1 cellular context compared by ENCODE assay signal in the genomic region with DNA sequence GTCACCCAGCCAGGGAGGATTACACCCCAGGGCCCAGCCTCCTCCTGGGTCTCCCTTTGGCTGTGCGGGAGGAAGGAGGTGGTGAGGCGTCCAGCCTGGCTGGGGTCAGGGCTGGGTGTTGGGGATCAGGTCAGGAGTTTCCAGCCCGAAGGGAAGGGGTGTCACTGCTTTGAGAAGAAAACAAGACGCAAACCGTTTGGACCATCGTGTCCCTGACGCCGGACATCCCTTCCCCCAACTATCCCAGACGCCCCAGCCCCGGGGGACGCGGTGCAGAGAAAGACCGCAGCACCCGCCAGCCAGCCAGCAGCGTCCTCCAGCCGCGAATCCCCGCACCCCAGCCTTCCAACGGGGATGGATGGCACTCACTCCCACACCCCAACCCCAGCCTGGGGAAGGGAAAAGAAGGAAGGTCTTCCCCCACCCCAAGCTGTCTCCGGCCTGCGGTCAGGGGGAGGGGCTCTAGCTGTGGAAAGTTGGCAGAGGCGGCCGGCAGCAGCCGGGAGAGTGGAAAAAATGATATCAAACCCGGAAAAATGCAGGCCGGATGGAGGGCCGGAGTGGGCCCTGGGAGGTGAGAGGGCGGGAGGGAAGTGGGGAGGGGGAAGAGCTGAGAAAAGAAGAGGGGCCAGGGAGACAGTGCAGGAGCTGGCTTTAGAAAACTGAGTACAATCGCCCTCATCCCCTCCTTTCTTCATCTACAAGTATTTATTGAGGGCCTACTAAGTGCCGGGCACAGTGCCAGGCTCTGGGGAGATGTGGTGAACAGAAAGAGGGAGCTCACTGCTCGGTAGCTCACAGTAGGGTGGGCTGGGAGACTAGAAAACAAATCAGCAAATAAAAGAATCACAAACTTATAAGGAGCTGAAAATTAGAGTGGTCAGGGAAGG.
TF ChIP-seq lines count a peak whose summit lies in the region.

No MANE protein-coding gene starts in this region.

TF ChIP-seq in endothelial cell of umbilical vein, 7 proteins besides CTCF, POLR2A, EP300 and RAD21:
- TF ChIP-seq, protein P1, sequence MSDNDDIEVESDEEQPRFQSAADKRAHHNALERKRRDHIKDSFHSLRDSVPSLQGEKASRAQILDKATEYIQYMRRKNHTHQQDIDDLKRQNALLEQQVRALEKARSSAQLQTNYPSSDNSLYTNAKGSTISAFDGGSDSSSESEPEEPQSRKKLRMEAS (IDR thresholded peaks at IDR 0.05; ENCODE audit: insufficient read depth, insufficient read length), result no peak
- TF ChIP-seq POLR2AphosphoS5 (IDR thresholded peaks at IDR 0.05; ENCODE audit: insufficient read depth, low read depth, low read length) (no peak), GATA2 (IDR thresholded peaks at IDR 0.05; ENCODE audit: insufficient read depth, insufficient read length, low read depth, low read length) (no peak), JUN (IDR thresholded peaks at IDR 0.05; ENCODE audit: borderline replicate concordance, insufficient read depth, insufficient read length, low read depth) (no peak), EZH2 (IDR thresholded peaks at IDR 0.05; ENCODE audit: borderline replicate concordance, low read depth, low read length, severe bottlenecking) (no peak), MYC (IDR thresholded peaks at IDR 0.05; ENCODE audit: low read depth, low read length) (no peak), FOS (IDR thresholded peaks at IDR 0.05; ENCODE audit: borderline replicate concordance, insufficient read depth, low read length) (no peak)
